In the genomic region with DNA sequence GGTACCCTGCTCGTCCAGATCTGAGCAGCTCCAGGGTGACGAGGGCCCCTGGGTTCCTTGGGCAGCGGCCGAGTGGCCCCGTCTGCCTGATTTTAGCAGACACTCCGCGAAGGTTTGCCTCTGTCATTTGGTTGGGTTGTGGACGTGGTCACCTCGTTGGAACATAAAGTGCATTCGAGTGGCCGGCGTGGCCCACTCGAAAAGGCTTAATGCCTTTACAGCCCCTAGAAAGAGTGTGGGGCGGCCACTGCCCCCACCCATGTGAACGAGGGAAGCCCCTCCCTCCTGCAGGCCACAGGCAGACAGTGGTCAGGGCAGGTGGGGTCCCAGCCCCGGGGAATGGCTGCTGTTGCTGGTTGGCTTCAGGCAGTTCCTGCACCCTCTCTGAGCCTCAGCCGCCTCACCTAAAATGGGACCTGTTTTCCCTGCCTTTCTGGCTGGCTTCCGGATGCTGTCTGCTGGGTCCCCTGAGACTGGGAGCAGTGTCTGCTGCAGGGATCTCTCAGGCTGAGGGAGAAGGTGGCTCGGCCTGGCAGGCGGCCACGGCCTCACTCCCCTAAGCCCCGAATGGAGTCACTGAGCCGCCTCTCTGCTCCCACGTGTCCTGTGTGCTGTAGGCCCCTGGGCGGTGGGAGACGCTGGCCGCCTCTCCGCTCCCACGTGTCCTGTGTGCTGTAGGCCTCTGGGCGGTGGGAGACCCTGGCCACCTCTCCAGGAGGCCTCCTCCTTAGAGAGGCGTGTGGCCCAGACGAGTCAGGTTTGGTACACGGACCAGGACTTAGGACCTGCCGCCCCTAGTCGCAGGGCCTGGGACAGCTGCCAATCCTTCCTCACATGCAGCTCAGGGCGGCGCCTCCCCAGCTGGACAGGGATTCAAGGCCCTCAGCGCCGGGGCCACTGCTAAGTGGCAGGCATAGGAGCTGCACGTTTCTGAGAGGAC, we compare ENCODE assay signal across 1 cellular context.
TF ChIP-seq lines count a peak whose summit lies in the region.

No MANE protein-coding gene starts in this region.

TF ChIP-seq in HCT116, 20 proteins besides CTCF, POLR2A, EP300 and RAD21 (continued from another document):
- TF ChIP-seq, protein P1, sequence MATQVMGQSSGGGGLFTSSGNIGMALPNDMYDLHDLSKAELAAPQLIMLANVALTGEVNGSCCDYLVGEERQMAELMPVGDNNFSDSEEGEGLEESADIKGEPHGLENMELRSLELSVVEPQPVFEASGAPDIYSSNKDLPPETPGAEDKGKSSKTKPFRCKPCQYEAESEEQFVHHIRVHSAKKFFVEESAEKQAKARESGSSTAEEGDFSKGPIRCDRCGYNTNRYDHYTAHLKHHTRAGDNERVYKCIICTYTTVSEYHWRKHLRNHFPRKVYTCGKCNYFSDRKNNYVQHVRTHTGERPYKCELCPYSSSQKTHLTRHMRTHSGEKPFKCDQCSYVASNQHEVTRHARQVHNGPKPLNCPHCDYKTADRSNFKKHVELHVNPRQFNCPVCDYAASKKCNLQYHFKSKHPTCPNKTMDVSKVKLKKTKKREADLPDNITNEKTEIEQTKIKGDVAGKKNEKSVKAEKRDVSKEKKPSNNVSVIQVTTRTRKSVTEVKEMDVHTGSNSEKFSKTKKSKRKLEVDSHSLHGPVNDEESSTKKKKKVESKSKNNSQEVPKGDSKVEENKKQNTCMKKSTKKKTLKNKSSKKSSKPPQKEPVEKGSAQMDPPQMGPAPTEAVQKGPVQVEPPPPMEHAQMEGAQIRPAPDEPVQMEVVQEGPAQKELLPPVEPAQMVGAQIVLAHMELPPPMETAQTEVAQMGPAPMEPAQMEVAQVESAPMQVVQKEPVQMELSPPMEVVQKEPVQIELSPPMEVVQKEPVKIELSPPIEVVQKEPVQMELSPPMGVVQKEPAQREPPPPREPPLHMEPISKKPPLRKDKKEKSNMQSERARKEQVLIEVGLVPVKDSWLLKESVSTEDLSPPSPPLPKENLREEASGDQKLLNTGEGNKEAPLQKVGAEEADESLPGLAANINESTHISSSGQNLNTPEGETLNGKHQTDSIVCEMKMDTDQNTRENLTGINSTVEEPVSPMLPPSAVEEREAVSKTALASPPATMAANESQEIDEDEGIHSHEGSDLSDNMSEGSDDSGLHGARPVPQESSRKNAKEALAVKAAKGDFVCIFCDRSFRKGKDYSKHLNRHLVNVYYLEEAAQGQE (IDR thresholded peaks at IDR 0.05; ENCODE audit: low read depth), result no peak
- TF ChIP-seq SP1 (IDR thresholded peaks at IDR 0.05; ENCODE audit: low read depth) (no peak), TCF7L2 (IDR thresholded peaks at IDR 0.05; ENCODE audit: borderline replicate concordance, extremely low read depth, insufficient read depth, insufficient read length) (no peak), EZH2phosphoT487 (IDR thresholded peaks at IDR 0.05; ENCODE audit: borderline replicate concordance) (no peak), CEBPB (IDR thresholded peaks at IDR 0.05; ENCODE audit: low read depth) (no peak), FOSL1 (IDR thresholded peaks at IDR 0.05; ENCODE audit: low read depth) (no peak), ZFX (IDR thresholded peaks at IDR 0.05) (no peak), SRF (IDR thresholded peaks at IDR 0.05; ENCODE audit: low read depth) (no peak), ELF1 (IDR thresholded peaks at IDR 0.05; ENCODE audit: borderline replicate concordance, low read depth) (no peak)
- TF ChIP-seq, protein P2, sequence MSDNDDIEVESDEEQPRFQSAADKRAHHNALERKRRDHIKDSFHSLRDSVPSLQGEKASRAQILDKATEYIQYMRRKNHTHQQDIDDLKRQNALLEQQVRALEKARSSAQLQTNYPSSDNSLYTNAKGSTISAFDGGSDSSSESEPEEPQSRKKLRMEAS (IDR thresholded peaks at IDR 0.05), result no peak
- TF ChIP-seq, protein P3, sequence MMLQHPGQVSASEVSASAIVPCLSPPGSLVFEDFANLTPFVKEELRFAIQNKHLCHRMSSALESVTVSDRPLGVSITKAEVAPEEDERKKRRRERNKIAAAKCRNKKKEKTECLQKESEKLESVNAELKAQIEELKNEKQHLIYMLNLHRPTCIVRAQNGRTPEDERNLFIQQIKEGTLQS (IDR thresholded peaks at IDR 0.05), result no peak
TF ChIP-seq in HCT116: peak in this region for 0.
